In the genomic region with DNA sequence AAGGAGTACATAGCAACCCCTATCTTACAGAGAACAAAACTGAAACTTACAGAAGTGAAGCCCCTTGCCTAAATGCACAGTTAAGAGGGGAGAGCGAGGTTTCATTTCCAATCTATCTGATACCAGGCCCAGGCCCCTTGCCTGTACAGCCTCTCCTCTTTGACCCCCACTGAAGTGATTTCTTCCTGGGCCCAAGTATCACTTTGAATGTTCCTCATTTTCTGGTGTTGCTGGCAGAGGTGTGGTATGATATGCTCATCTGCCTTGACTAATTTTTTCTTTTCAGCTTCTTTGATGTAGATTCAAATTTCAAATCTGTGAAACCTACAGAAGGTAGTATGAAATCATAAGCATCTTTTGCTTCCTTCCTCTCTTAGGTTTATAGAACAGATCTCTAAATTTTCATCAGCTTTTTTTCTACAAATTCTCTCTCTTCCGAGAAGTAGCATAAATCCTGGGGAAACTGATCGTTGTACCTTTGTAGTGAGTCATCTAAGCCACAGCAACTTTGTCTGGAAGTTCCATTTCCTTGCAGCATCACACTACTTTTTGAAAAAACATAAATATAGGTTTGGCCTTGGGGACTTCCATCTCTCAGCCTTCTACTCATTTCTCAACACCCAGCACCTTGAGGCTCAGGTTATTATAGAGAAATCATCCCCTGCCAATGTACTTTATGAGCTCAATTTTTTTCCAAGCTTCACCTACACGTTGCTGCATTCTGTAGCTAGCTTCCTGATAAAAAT, we compare ENCODE assay signal across 10 cellular contexts.
DNase-seq lines count a peak whose midpoint lies in the region; ATAC-seq, FAIRE-seq and TF ChIP-seq lines count a peak whose summit lies in the region.
"Had no signal": no experiment of that assay in that cellular context is flagged by ENCODE, and none has a peak within 500 bp of the region (broad histone marks: within the 10 kb centered on the region; RNA-seq: fewer than 3 reads in every experiment).

No MANE protein-coding gene starts in this region.

- RAD21 ChIA-PET in GM12878 (lab: Charles Lee; ENCODE audit: unreplicated experiment): no interaction called here

- intact Hi-C loops in GM12878 (cut with micrococcal nuclease; ENCODE audit: unreplicated experiment) (loop anchor here (5.0 to 10.0 kb wide), 2 partner anchors 295 to 407 kb away; no protein-coding TSS in a partner anchor), lower leg skin (cut with DNase I; ENCODE audit: low total_unique reads) (no loop called here), left ventricle myocardium superior (cut with micrococcal nuclease) (no loop called here)

- H3K27me3 ChIP-seq in GM12878 (replicated peaks in 1 of 2; ENCODE audit: control insufficient read depth in 2 of 2, insufficient read depth in 2 of 2, low read length in 1 of 2): peaks cover 2 to 3% of the 10 kb centered on the region in 2 experiments; a peak in 1 of 4 replicates
- H3K27me3 ChIP-seq: testis had no signal

- no TSS peak for BruUV-seq in GM12878 (replicated peaks; lab: Mats Ljungman, UMichigan)

- CTCF ChIA-PET in GM12878 (lab: Yijun Ruan, JAX): no interaction called here

- TF ChIP-seq POLR2A in GM12891 (IDR thresholded peaks at IDR 0.05; ENCODE audit: low read depth, low read length) (no peak), GM12878 (IDR thresholded peaks at IDR 0.05; ENCODE audit: low read depth, low read length) (no peak), lower leg skin (IDR thresholded peaks at IDR 0.05) (no peak)

- FAIRE-seq in GM12891 (lab: Jason Lieb, UNC) (peak; percentile 56), GM12878 (lab: Jason Lieb, UNC) (peak; percentile 35)

- H3K9me3 ChIP-seq in GM12878 (replicated peaks; ENCODE audit: control insufficient read depth, insufficient read depth, low read length): no peaks in the 10 kb centered on the region
- H3K9me3 ChIP-seq: testis had no signal

- H3K36me3 ChIP-seq in GM12878 (ENCODE audit: control insufficient read depth in 2 of 2, insufficient read depth in 2 of 2, low read length in 1 of 2): no peaks in the 10 kb centered on the region

- POLR2A ChIA-PET in GM12878 (lab: Charles Lee): no interaction called here

- no peak for TF ChIP-seq RAD21 in GM12878 (IDR thresholded peaks at IDR 0.05; ENCODE audit: insufficient read depth, low read depth, low read length)

- SMC1A ChIA-PET in GM12878 (lab: Charles Lee; ENCODE audit: uncharacterized antibody, unreplicated experiment): no interaction called here

- no peaks in the 10 kb centered on the region for H3K79me2 ChIP-seq in GM12878 (ENCODE audit: control insufficient read depth, insufficient read depth, low read length)

- no peak for TF ChIP-seq EP300 in GM12878 (IDR thresholded peaks at IDR 0.05; ENCODE audit: borderline replicate concordance in 1 of 2, control insufficient read depth in 1 of 2, low read depth in 2 of 2, low read length in 2 of 2)

- no peaks in the 10 kb centered on the region for H4K20me1 ChIP-seq in GM12878 (ENCODE audit: control insufficient read depth, insufficient read depth)

- TF ChIP-seq CTCF in GM12878 (IDR thresholded peaks at IDR 0.05 in 2 of 3, conservative IDR thresholded peaks at IDR 0.05 in 1 of 3; ENCODE audit: control insufficient read depth in 2 of 3, extremely low read depth in 1 of 3, insufficient read depth in 1 of 3, low read depth in 3 of 3, low read length in 3 of 3) (no peak), lower leg skin (IDR thresholded peaks at IDR 0.05) (no peak)

- H2AFZ ChIP-seq in GM12878 (ENCODE audit: control insufficient read depth, low read depth, low read length): no peak overlapping the region

- H3K27ac ChIP-seq in GM12878 (ENCODE audit: control insufficient read depth, insufficient read depth): no peak overlapping the region
- H3K27ac ChIP-seq: testis had no signal

- DNase-seq in GM12891 (ENCODE audit: insufficient read length, low spot score): no peak
- peak; percentile 34 for DNase-seq in GM12878 (ENCODE audit: low read depth, low spot score)
- no peak for DNase-seq in SIG-M5 treated with dmso at 0.1 percent for 504 hours (lab: John Stamatoyannopoulos, UW; ENCODE audit: unreplicated experiment)
- DNase-seq in lower leg skin (ENCODE audit: low spot score in 2 of 2): no peak
- DNase-seq in left ventricle myocardium superior: no peak
- DNase-seq in nucleus accumbens (lab: John Stamatoyannopoulos, UW): no peak
- DNase-seq: NCI-H1436 treated with DMSO at 0.1 percent for 48 hours, testis had no signal

- H3K9ac ChIP-seq in GM12878 (ENCODE audit: control insufficient read depth, insufficient read depth, low read length): no peak overlapping the region

- no peak overlapping the region for H3K4me3 ChIP-seq in GM12878
- H3K4me3 ChIP-seq in lower leg skin (ENCODE audit: low read depth, poor library complexity, severe bottlenecking): no peak overlapping the region
- H3K4me3 ChIP-seq: testis had no signal

- ATAC-seq in GM21447 (IDR thresholded peaks at IDR 0.05; ENCODE audit: unreplicated experiment): peak; percentile 66
- peak; percentile 59 for ATAC-seq in HG03460 (IDR thresholded peaks at IDR 0.05; ENCODE audit: unreplicated experiment)
- ATAC-seq in GM12878: peak; percentile 91
- no peak for ATAC-seq in left ventricle myocardium superior

- in situ Hi-C loops in GM12878 (cut with MboI): no loop called here

- WGBS in GM12878 (ENCODE audit: insufficient coverage, insufficient replicate concordance, low lambda C conversion rate, missing lambda C conversion rate): 10% methylated on average over 4 of the region's 4 CpGs
- WGBS in lower leg skin, 2 donors: 85 to 86% methylated on average over 4 of the region's 4 CpGs

- H3K4me2 ChIP-seq in GM12878 (ENCODE audit: control insufficient read depth, insufficient read depth): no peak overlapping the region

- H3K4me1 ChIP-seq in GM12878 (ENCODE audit: control insufficient read depth, insufficient read depth, low read length): peaks cover 2% of the 10 kb centered on the region; the same call in 1 of the 2 replicates
- H3K4me1 ChIP-seq: testis had no signal

TF ChIP-seq in GM12891, 5 proteins besides CTCF, POLR2A, EP300 and RAD21:
- TF ChIP-seq TAF1 (IDR thresholded peaks at IDR 0.05; ENCODE audit: low read depth, low read length) (no peak), POU2F2 (IDR thresholded peaks at IDR 0.05; ENCODE audit: low read depth, low read length) (peak; percentile 82; the same call in 1 of the 2 replicates)

TF ChIP-seq in GM12878, 131 proteins besides CTCF, POLR2A, EP300 and RAD21 (continues in another document):
- 0 out of 2 replicates have a peak, but pooled peaks have one; percentile 27 for TF ChIP-seq ZNF217 (IDR thresholded peaks at IDR 0.05)
- no peak for TF ChIP-seq STAT3 (IDR thresholded peaks at IDR 0.05; ENCODE audit: low read depth, low read length)
- TF ChIP-seq IKZF2 (IDR thresholded peaks at IDR 0.05): no peak
- TF ChIP-seq POU2F2 (IDR thresholded peaks at IDR 0.05; ENCODE audit: borderline replicate concordance, low read depth, low read length): 0 out of 3 replicates have a peak, but pooled peaks have one; percentile 48
- TF ChIP-seq, protein P1, sequence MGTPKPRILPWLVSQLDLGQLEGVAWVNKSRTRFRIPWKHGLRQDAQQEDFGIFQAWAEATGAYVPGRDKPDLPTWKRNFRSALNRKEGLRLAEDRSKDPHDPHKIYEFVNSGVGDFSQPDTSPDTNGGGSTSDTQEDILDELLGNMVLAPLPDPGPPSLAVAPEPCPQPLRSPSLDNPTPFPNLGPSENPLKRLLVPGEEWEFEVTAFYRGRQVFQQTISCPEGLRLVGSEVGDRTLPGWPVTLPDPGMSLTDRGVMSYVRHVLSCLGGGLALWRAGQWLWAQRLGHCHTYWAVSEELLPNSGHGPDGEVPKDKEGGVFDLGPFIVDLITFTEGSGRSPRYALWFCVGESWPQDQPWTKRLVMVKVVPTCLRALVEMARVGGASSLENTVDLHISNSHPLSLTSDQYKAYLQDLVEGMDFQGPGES (IDR thresholded peaks at IDR 0.05): no peak
- TF ChIP-seq EED (IDR thresholded peaks at IDR 0.05; ENCODE audit: low read depth): peak; percentile 46; the same call in 1 of the 2 replicates
- TF ChIP-seq ZNF622 (IDR thresholded peaks at IDR 0.05): no peak
- peak; percentile 41; the same call in 1 of the 2 replicates for TF ChIP-seq IRF4 (IDR thresholded peaks at IDR 0.05; ENCODE audit: low read depth, low read length)
- TF ChIP-seq ATF7 (IDR thresholded peaks at IDR 0.05; ENCODE audit: low read depth): no peak
- TF ChIP-seq, protein P2, sequence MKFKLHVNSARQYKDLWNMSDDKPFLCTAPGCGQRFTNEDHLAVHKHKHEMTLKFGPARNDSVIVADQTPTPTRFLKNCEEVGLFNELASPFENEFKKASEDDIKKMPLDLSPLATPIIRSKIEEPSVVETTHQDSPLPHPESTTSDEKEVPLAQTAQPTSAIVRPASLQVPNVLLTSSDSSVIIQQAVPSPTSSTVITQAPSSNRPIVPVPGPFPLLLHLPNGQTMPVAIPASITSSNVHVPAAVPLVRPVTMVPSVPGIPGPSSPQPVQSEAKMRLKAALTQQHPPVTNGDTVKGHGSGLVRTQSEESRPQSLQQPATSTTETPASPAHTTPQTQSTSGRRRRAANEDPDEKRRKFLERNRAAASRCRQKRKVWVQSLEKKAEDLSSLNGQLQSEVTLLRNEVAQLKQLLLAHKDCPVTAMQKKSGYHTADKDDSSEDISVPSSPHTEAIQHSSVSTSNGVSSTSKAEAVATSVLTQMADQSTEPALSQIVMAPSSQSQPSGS (IDR thresholded peaks at IDR 0.05; ENCODE audit: low read length): peak; percentile 28; the same call in 1 of the 2 replicates
- TF ChIP-seq, protein P3, sequence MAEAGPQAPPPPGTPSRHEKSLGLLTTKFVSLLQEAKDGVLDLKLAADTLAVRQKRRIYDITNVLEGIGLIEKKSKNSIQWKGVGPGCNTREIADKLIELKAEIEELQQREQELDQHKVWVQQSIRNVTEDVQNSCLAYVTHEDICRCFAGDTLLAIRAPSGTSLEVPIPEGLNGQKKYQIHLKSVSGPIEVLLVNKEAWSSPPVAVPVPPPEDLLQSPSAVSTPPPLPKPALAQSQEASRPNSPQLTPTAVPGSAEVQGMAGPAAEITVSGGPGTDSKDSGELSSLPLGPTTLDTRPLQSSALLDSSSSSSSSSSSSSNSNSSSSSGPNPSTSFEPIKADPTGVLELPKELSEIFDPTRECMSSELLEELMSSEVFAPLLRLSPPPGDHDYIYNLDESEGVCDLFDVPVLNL (IDR thresholded peaks at IDR 0.05; ENCODE audit: low read depth, low read length): no peak
- 0 out of 2 replicates have a peak, but pooled peaks have one; percentile 51 for TF ChIP-seq MTA3 (IDR thresholded peaks at IDR 0.05; ENCODE audit: borderline replicate concordance, low read length)
- peak; percentile 44; the same call in 1 of the 2 replicates for TF ChIP-seq RUNX3 (IDR thresholded peaks at IDR 0.05; ENCODE audit: low read length)
- TF ChIP-seq RFX5 (IDR thresholded peaks at IDR 0.05; ENCODE audit: low read depth, low read length): no peak
- TF ChIP-seq EGR1 (IDR thresholded peaks at IDR 0.05; ENCODE audit: borderline replicate concordance in 1 of 2, low read depth in 2 of 2, low read length in 2 of 2): no peak
- TF ChIP-seq ETV6 (conservative IDR thresholded peaks at IDR 0.05 in 1 of 2, IDR thresholded peaks at IDR 0.05 in 1 of 2; ENCODE audit: borderline replicate concordance in 1 of 2, low read depth in 1 of 2): peak in 1 of 2 experiments; percentile 83; a peak in 2 of 4 replicates
- peak; percentile 50 for TF ChIP-seq NFIC (IDR thresholded peaks at IDR 0.05; ENCODE audit: low read depth, low read length)
